Comparison of ENCODE assay signal across 27 cellular contexts in genomic region chr18:7305416-7305815, GRCh38.
"Had no signal": no experiment of that assay in that cellular context is flagged by ENCODE, and none has a peak within 500 bp of the region (broad histone marks: within the 10 kb centered on the region; RNA-seq: fewer than 3 reads in every experiment).

No MANE protein-coding gene starts in this region.

- H3K4me1 Mint-ChIP-seq: naive thymus-derived CD4-positive, alpha-beta T cell; neural crest cell; stimulated activated naive B cell treated with anti-CD40 and anti-IgM and Interleukin-4, amounts not matched to agents 10 μg/mL and 1 μg/mL and 100 μg/mL, for 72 hours had no signal

- H3K36me3 Mint-ChIP-seq: naive thymus-derived CD4-positive, alpha-beta T cell; natural killer cell treated with Interleukin-12 subunit alpha and Interleukin-12 subunit beta and Interleukin-15 and Interleukin-18, amount 100 ng/mL, for 72 hours; stimulated activated naive B cell treated with anti-CD40 and anti-IgM and Interleukin-4, amounts not matched to agents 10 μg/mL and 1 μg/mL and 100 μg/mL, for 72 hours had no signal

- H3K27ac ChIP-seq: heart left ventricle, left ventricle myocardium inferior, neutrophil, ovary, right atrium auricular region, right lobe of liver, stomach, testis, thyroid gland, transverse colon, upper lobe of left lung had no signal

- H3K27ac Mint-ChIP-seq: mesothelial cell of epicardium; naive thymus-derived CD4-positive, alpha-beta T cell; natural killer cell treated with Interleukin-12 subunit alpha and Interleukin-12 subunit beta and Interleukin-15 and Interleukin-18, amount 100 ng/mL, for 72 hours; progenitor cell of endocrine pancreas; stimulated activated naive B cell treated with anti-CD40 and anti-IgM and Interleukin-4, amounts not matched to agents 10 μg/mL and 1 μg/mL and 100 μg/mL, for 72 hours had no signal

- H3K4me3 Mint-ChIP-seq: mesothelial cell of epicardium; naive thymus-derived CD4-positive, alpha-beta T cell; natural killer cell treated with Interleukin-12 subunit alpha and Interleukin-12 subunit beta and Interleukin-15 and Interleukin-18, amount 100 ng/mL, for 72 hours; neural crest cell; stimulated activated naive B cell treated with anti-CD40 and anti-IgM and Interleukin-4, amounts not matched to agents 10 μg/mL and 1 μg/mL and 100 μg/mL, for 72 hours had no signal

- H3K36me3 ChIP-seq: heart left ventricle, left ventricle myocardium inferior, neutrophil, ovary, right atrium auricular region, right lobe of liver, stomach, thyroid gland, transverse colon, upper lobe of left lung had no signal

- H3K4me1 ChIP-seq: right lobe of liver, stomach, testis, thyroid gland, transverse colon, upper lobe of left lung had no signal

- H3K27me3 ChIP-seq: heart left ventricle, neutrophil, ovary, right atrium auricular region, right lobe of liver, stomach, testis, thyroid gland, transverse colon, upper lobe of left lung had no signal

- H3K9me3 ChIP-seq: neutrophil, ovary, right lobe of liver, stomach, testis, thyroid gland, transverse colon, upper lobe of left lung had no signal

- H3K4me3 ChIP-seq: heart left ventricle, left ventricle myocardium inferior, lung, ovary, right atrium auricular region, right lobe of liver, stomach, testis, thyroid gland, transverse colon, upper lobe of left lung had no signal

- ATAC-seq: heart left ventricle; naive thymus-derived CD4-positive, alpha-beta T cell; natural killer cell treated with Interleukin-12 subunit alpha and Interleukin-12 subunit beta and Interleukin-15 and Interleukin-18, amount 100 ng/mL, for 72 hours; right lobe of liver; stimulated activated naive B cell treated with anti-CD40 and anti-IgM and Interleukin-4, amounts not matched to agents 10 μg/mL and 1 μg/mL and 100 μg/mL, for 72 hours; stimulated activated naive CD8-positive, alpha-beta T cell treated with anti-CD3 and anti-CD28 coated beads, Interleukin-15, Interleukin-2, amounts not matched to agents 100 U/mL and 50 U/mL, for 24 hours had no signal

- H3K27me3 Mint-ChIP-seq: natural killer cell treated with Interleukin-12 subunit alpha and Interleukin-12 subunit beta and Interleukin-15 and Interleukin-18, amount 100 ng/mL, for 72 hours; progenitor cell of endocrine pancreas; stimulated activated naive B cell treated with anti-CD40 and anti-IgM and Interleukin-4, amounts not matched to agents 10 μg/mL and 1 μg/mL and 100 μg/mL, for 72 hours had no signal

- DNase-seq: heart left ventricle; hypothalamus; islet precursor cell; left ventricle myocardium inferior; mesendoderm; naive thymus-derived CD4-positive, alpha-beta T cell; occipital lobe; ovary; right lobe of liver; stimulated activated CD4-positive, alpha-beta T cell treated with anti-CD3 and anti-CD28 coated beads, Interleukin-12 subunit alpha, Interleukin-12 subunit beta, amount 100 ng/mL, for 4 hours; stimulated activated CD4-positive, alpha-beta T cell treated with anti-CD3 and anti-CD28 coated beads, Interleukin-15, amount 100 ng/mL, for 24 hours; stimulated activated CD4-positive, alpha-beta T cell treated with anti-CD3 and anti-CD28 coated beads, Interleukin-2, amount 100 ng/mL, for 24 hours; stimulated activated CD4-positive, alpha-beta T cell treated with anti-CD3 and anti-CD28 coated beads, Interleukin-4, amount 100 ng/mL, for 1 hour; stimulated activated naive B cell treated with anti-CD40 and anti-IgM and Interleukin-4, amounts not matched to agents 10 μg/mL and 1 μg/mL and 100 μg/mL, for 72 hours; stimulated activated naive CD8-positive, alpha-beta T cell treated with anti-CD3 and anti-CD28 coated beads, Interleukin-15, Interleukin-2, amounts not matched to agents 100 U/mL and 50 U/mL, for 24 hours; stomach; testis; thyroid gland; transverse colon; upper lobe of left lung had no signal
